16 cellular contexts compared by ENCODE assay signal in the genomic region with DNA sequence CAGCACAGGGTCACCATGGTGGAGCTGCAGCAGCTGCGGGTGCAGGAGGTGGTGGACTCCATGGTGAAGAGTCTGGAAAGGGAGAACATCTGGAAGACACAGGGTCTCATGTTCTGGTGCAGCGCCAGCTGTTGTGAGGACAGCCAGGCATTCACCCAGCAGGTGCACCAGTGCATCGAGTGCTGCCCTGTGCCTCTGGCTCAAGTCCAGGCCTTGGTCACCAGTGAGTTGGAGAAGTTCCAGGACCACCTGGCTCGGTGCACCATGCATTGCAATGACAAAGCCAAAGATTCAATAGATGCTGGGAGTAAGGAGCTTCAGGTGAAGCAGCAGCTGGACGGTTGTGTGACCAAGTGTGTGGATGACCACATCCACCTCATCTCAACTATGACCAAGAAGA. TPM values are rescaled to one million over a fixed set of nuclear protein-coding genes. Genes with fewer than 3 reads are reported as not detected.
DNase-seq lines count a peak whose midpoint lies in the region; ATAC-seq and TF ChIP-seq lines count a peak whose summit lies in the region.
"Had no signal": no experiment of that assay in that cellular context is flagged by ENCODE, and none has a peak within 500 bp of the region (broad histone marks: within the 10 kb centered on the region; RNA-seq: fewer than 3 reads in every experiment).

No MANE protein-coding gene starts in this region.

- H3K27me3 ChIP-seq in SK-N-SH (ENCODE audit: insufficient read depth) (peaks cover 5% of the 10 kb centered on the region; the same call in 1 of the 2 replicates), mammary epithelial cell (ENCODE audit: insufficient read depth, low read length) (no peaks in the 10 kb centered on the region)

- H3K36me3 ChIP-seq in SK-N-SH (replicated peaks in 1 of 2; ENCODE audit: control insufficient read depth in 1 of 2, insufficient read depth in 2 of 2, low read length in 1 of 2) (no peaks in the 10 kb centered on the region), mammary epithelial cell (ENCODE audit: insufficient read depth, low read length) (no peaks in the 10 kb centered on the region)

- no peak for ATAC-seq in GM18505 (IDR thresholded peaks at IDR 0.05; ENCODE audit: unreplicated experiment)
- ATAC-seq: GM23338 had no signal

- no peaks in the 10 kb centered on the region for H3K9me2 ChIP-seq in SK-N-SH

- H2AFZ ChIP-seq in SK-N-SH (ENCODE audit: low read depth) = no peak overlapping the region
- no peak overlapping the region for H2AFZ ChIP-seq in mammary epithelial cell (ENCODE audit: low read depth, low read length)
- H2AFZ ChIP-seq: GM23338, PC-9 had no signal

- 41% methylated on average over 3 of the region's 5 CpGs for WGBS in SK-N-SH (ENCODE audit: low lambda C conversion rate)
- 59% methylated on average over 5 of the region's 5 CpGs for whole genome bisulfite sequencing in mammary epithelial cell (ENCODE audit: low coverage, missing lambda C conversion rate)

- no peak overlapping the region for H3K4me2 ChIP-seq in SK-N-SH
- no peak overlapping the region for H3K4me2 ChIP-seq in mammary epithelial cell (ENCODE audit: insufficient read depth, low read depth, low read length)
- H3K4me2 ChIP-seq: GM23338, PC-9 had no signal

- TF ChIP-seq RAD21 in SK-N-SH (IDR thresholded peaks at IDR 0.05; ENCODE audit: low read length) = no peak

- no peaks in the 10 kb centered on the region for H4K20me1 ChIP-seq in SK-N-SH (ENCODE audit: insufficient read depth)
- H4K20me1 ChIP-seq in mammary epithelial cell (ENCODE audit: insufficient read depth, low read length) = no peaks in the 10 kb centered on the region

- TF ChIP-seq CTCF in SK-N-SH (IDR thresholded peaks at IDR 0.05) (no peak), mammary epithelial cell (conservative IDR thresholded peaks at IDR 0.05 in 1 of 2, IDR thresholded peaks at IDR 0.05 in 1 of 2; ENCODE audit: extremely low read depth in 1 of 2, insufficient read depth in 1 of 2, low read depth in 1 of 2, low read length in 2 of 2) (no peak)

- H3K4me1 Mint-ChIP-seq in dendritic cell treated with granulocyte-macrophage colony-stimulating factor and Interleukin-4, amounts not matched to agents 40 ng/mL and 50 ng/mL, for 4 days (ENCODE audit: low read depth) = peaks cover 22% of the 10 kb centered on the region

- no peaks in the 10 kb centered on the region for H3F3A ChIP-seq in SK-N-SH (replicated peaks; ENCODE audit: insufficient read depth)

- POLR2A ChIA-PET in SK-N-SH (lab: Yijun Ruan, JAX) = interaction anchor here (1.2 kb wide), 1 partner anchor 74 kb away, joined by 3 read pairs; a partner anchor contains a TSS

- no TSS peak for BruUV-seq in mammary epithelial cell (replicated peaks; lab: Mats Ljungman, UMichigan)

- no peak overlapping the region for H3K4me3 Mint-ChIP-seq in dendritic cell treated with granulocyte-macrophage colony-stimulating factor and Interleukin-4, amounts not matched to agents 40 ng/mL and 50 ng/mL, for 4 days
- H3K4me3 Mint-ChIP-seq: GM23338 had no signal

- H3K9ac ChIP-seq in SK-N-SH (no peak overlapping the region), mammary epithelial cell (ENCODE audit: insufficient read depth, low read length) (no peak overlapping the region)

- no peaks in the 10 kb centered on the region for H3K9me3 ChIP-seq in SK-N-SH
- H3K9me3 ChIP-seq in mammary epithelial cell (replicated peaks; ENCODE audit: insufficient read depth, low read length) = no peaks in the 10 kb centered on the region
- H3K9me3 ChIP-seq: Caco-2 had no signal

- H3K27me3 Mint-ChIP-seq in dendritic cell treated with granulocyte-macrophage colony-stimulating factor and Interleukin-4, amounts not matched to agents 40 ng/mL and 50 ng/mL, for 4 days = peaks cover 3% of the 10 kb centered on the region

- CTCF ChIA-PET in SK-N-SH (lab: Yijun Ruan, JAX) (interaction anchor here (0.7 kb wide), 1 partner anchor 53 kb away, joined by 3 read pairs; no protein-coding TSS in a partner anchor), mammary epithelial cell (lab: Charles Lee; ENCODE audit: low non-redundant PET) (no interaction called here)

- intact Hi-C loops in dendritic cell treated with granulocyte-macrophage colony-stimulating factor and Interleukin-4, amounts not matched to agents 40 ng/mL and 50 ng/mL, for 4 days (cut with micrococcal nuclease) = no loop called here
- intact Hi-C loops in mammary epithelial cell (cut with micrococcal nuclease) = no loop called here

- dilution Hi-C loops in mammary epithelial cell (cut with HindIII; ENCODE audit: low sequenced_read_pairs) = no loop called here

- H3K4me1 ChIP-seq in SK-N-SH (ENCODE audit: control insufficient read depth in 1 of 2, insufficient read depth in 2 of 2, low read depth in 1 of 2, low read length in 1 of 2) (peaks cover 0 to 4% of the 10 kb centered on the region in 2 experiments; a peak in 1 of 4 replicates), mammary epithelial cell (ENCODE audit: insufficient read depth, low read length) (no peaks in the 10 kb centered on the region)

- no peaks in the 10 kb centered on the region for H3K36me3 Mint-ChIP-seq in dendritic cell treated with granulocyte-macrophage colony-stimulating factor and Interleukin-4, amounts not matched to agents 40 ng/mL and 50 ng/mL, for 4 days (ENCODE audit: low read depth)

- H3K9me3 Mint-ChIP-seq in dendritic cell treated with granulocyte-macrophage colony-stimulating factor and Interleukin-4, amounts not matched to agents 40 ng/mL and 50 ng/mL, for 4 days = no peaks in the 10 kb centered on the region
- H3K9me3 Mint-ChIP-seq: GM23338 had no signal

- no peak for TF ChIP-seq POLR2A in GM18505 (IDR thresholded peaks at IDR 0.05; ENCODE audit: borderline replicate concordance, extremely low read depth, insufficient read depth, insufficient read length)

- TF ChIP-seq EP300 in SK-N-SH (IDR thresholded peaks at IDR 0.05; ENCODE audit: borderline replicate concordance in 1 of 2, low read depth in 1 of 2, low read length in 1 of 2) = no peak

- DNase-seq in NCI-H1092 treated with DMSO at 0.1 percent for 48 hours (lab: John Stamatoyannopoulos, UW) (peak; percentile 47), NCI-H1092 (lab: John Stamatoyannopoulos, UW) (no peak), NCI-H1105 (lab: John Stamatoyannopoulos, UW) (peak; percentile 62), NCI-H774 (lab: John Stamatoyannopoulos, UW) (peak; percentile 63), SK-N-SH (no peak), mammary epithelial cell (no peak)
- DNase-seq: C1 segment of cervical spinal cord, Caco-2, KG1, NCI-H2107, NCI-H510A treated with DMSO at 0.1 percent for 48 hours, PC-9, T-helper 2 cell had no signal

- in situ Hi-C loops in mammary epithelial cell (cut with MboI; ENCODE audit: low sequenced_read_pairs in 2 of 2) = loop anchor here in 1 of 2 donors (5.0 kb wide), 1 partner anchor 33 kb away; no protein-coding TSS in a partner anchor

- peak overlapping the region; percentile 75 for H3K27ac Mint-ChIP-seq in dendritic cell treated with granulocyte-macrophage colony-stimulating factor and Interleukin-4, amounts not matched to agents 40 ng/mL and 50 ng/mL, for 4 days
- H3K27ac Mint-ChIP-seq: GM23338 had no signal

- no peak overlapping the region for H3K27ac ChIP-seq in SK-N-SH (ENCODE audit: low read depth in 2 of 2, low read length in 1 of 2)
- H3K27ac ChIP-seq in mammary epithelial cell (ENCODE audit: insufficient read depth, low read depth, low read length) = no peak overlapping the region
- H3K27ac ChIP-seq: PC-9 had no signal

- H3K4me3 ChIP-seq in SK-N-SH (ENCODE audit: low read depth in 2 of 2, low read length in 1 of 2) (no peak overlapping the region), mammary epithelial cell (replicated peaks in 1 of 3; ENCODE audit: insufficient read depth in 1 of 3, low read depth in 2 of 3, low read length in 3 of 3) (no peak overlapping the region)
- H3K4me3 ChIP-seq: GM23338, PC-9 had no signal

- H3K79me2 ChIP-seq in SK-N-SH (ENCODE audit: insufficient read depth) (no peaks in the 10 kb centered on the region), mammary epithelial cell (ENCODE audit: insufficient read depth, low read length) (no peaks in the 10 kb centered on the region)

TF ChIP-seq in SK-N-SH, 30 proteins besides CTCF, POLR2A, EP300 and RAD21:
- TF ChIP-seq, protein P1, sequence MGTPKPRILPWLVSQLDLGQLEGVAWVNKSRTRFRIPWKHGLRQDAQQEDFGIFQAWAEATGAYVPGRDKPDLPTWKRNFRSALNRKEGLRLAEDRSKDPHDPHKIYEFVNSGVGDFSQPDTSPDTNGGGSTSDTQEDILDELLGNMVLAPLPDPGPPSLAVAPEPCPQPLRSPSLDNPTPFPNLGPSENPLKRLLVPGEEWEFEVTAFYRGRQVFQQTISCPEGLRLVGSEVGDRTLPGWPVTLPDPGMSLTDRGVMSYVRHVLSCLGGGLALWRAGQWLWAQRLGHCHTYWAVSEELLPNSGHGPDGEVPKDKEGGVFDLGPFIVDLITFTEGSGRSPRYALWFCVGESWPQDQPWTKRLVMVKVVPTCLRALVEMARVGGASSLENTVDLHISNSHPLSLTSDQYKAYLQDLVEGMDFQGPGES (IDR thresholded peaks at IDR 0.05; ENCODE audit: low read depth, low read length) = no peak
- TF ChIP-seq MXI1 (IDR thresholded peaks at IDR 0.05; ENCODE audit: low read depth, low read length) (no peak), MEF2A (IDR thresholded peaks at IDR 0.05; ENCODE audit: borderline replicate concordance, low read depth) (no peak)

RNA-seq across cellular contexts. Expression of a gene that starts 22.9 kb away (rescaled TPM):
- 12.0 and 15.7 TPM in 2 replicates for polyA plus RNA-seq in SK-N-SH (2012; rRNA removed)
- 13.2 and 14.1 TPM in 2 replicates for polyA plus RNA-seq in SK-N-SH (2012; cell fraction: cytosol; rRNA removed)
- 20.4 and 28.0 TPM in 2 replicates for polyA plus RNA-seq in SK-N-SH (2012; cell fraction: nucleus; rRNA removed)
- total RNA-seq in mammary epithelial cell = 10 to 100 TPM; 21.1 to 26.8 TPM
- polyA plus RNA-seq in mammary epithelial cell = 13.9 TPM
- polyA minus RNA-seq in mammary epithelial cell = 13.3 TPM

RNA-seq across cellular contexts. Expression of a gene that starts 45.7 kb away (rescaled TPM):
- 19.2 and 22.5 TPM in 2 replicates for polyA plus RNA-seq in SK-N-SH (2012; rRNA removed)
- polyA plus RNA-seq in SK-N-SH (2012; cell fraction: cytosol; rRNA removed) = 18.9 and 20.4 TPM in 2 replicates
- 14.6 and 18.6 TPM in 2 replicates for polyA plus RNA-seq in SK-N-SH (2012; cell fraction: nucleus; rRNA removed)
- 10 to 100 TPM; 17.0 to 20.3 TPM for total RNA-seq in mammary epithelial cell
- 25.1 TPM for polyA plus RNA-seq in mammary epithelial cell
- polyA minus RNA-seq in mammary epithelial cell = 31.0 TPM

Comparison
In these comparisons a context has a peak if more than half of its experiments do, and no peak if none do; other contexts are left out.
1. DNase-seq: peak in NCI-H1092 treated with DMSO at 0.1 percent for 48 hours (single experiment), NCI-H1105 (single experiment) and NCI-H774 (single experiment); none in NCI-H1092 (single experiment), SK-N-SH (single experiment) and mammary epithelial cell (single experiment).